In the genomic region with DNA sequence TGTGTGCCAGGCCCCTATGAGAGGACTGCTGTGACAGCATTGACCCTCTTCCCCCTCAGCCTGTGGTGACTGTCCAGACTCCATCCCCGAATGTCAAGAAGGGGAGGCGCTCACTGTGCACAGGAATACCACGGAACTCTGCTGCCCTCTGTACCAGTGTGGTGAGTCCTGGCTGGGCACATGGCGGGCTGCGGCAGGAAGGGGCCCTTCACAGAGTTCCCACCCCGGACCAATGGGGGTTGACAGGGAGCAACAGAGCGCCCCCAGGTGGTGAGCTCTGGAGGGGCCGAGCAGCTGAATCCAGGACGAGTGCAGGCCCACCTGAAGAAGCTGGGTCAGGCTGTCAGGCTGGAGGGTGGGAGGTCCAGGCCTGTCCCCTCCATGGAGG, we compare ENCODE assay signal across 21 cellular contexts.
A peak's percentile ranks its signal among the peaks of the same experiment; 100 is the strongest.
DNase-seq lines count a peak whose midpoint lies in the region; ATAC-seq, FAIRE-seq and TF ChIP-seq lines count a peak whose summit lies in the region.
"Had no signal": no experiment of that assay in that cellular context is flagged by ENCODE, and none has a peak within 500 bp of the region (broad histone marks: within the 10 kb centered on the region; RNA-seq: fewer than 3 reads in every experiment).

No MANE protein-coding gene starts in this region.

- TF ChIP-seq RAD21 in HepG2 (CRISPR knock-in tag; IDR thresholded peaks at IDR 0.05) = no peak

- TF ChIP-seq CTCF in HepG2 (CRISPR knock-in tag; IDR thresholded peaks at IDR 0.05) (peak; percentile 22; the same call in 1 of the 2 replicates), right lobe of liver (IDR thresholded peaks at IDR 0.05) (no peak), OCI-LY1 (IDR thresholded peaks at IDR 0.05; ENCODE audit: low read length) (peak; percentile 21; the same call in 1 of the 2 replicates), chondrocyte (IDR thresholded peaks at IDR 0.05) (peak; percentile 13), vagina (IDR thresholded peaks at IDR 0.05) (no peak)

- H3K79me2 ChIP-seq in HepG2 (ENCODE audit: insufficient read depth, low read length) (no peaks in the 10 kb centered on the region), OCI-LY1 (ENCODE audit: insufficient read depth, low read length) (no peaks in the 10 kb centered on the region)

- TF ChIP-seq EP300 in HepG2 (IDR thresholded peaks at IDR 0.05; ENCODE audit: low read depth in 2 of 2, low read length in 2 of 2) (no peak), HepG2 (CRISPR knock-in tag; IDR thresholded peaks at IDR 0.05; ENCODE audit: borderline replicate concordance) (no peak)

- H3K4me2 ChIP-seq in HepG2 (ENCODE audit: low read depth, low read length) (no peak overlapping the region), OCI-LY1 (ENCODE audit: low read length) (no peak overlapping the region)
- H3K4me2 ChIP-seq: BLaER1 had no signal

- H3F3A ChIP-seq in OCI-LY1 (ENCODE audit: insufficient read depth, low read length) = no peaks in the 10 kb centered on the region

- CTCF ChIA-PET in HepG2 (lab: Yijun Ruan, JAX; ENCODE audit: low intra/inter-chr PET ratio, low total read pairs) = no interaction called here

- no peaks in the 10 kb centered on the region for H3K9me3 Mint-ChIP-seq in chondrocyte (ENCODE audit: low read depth)
- no peaks in the 10 kb centered on the region for H3K9me3 Mint-ChIP-seq in stimulated activated effector memory CD8-positive, alpha-beta T cell treated with anti-CD3 and anti-CD28 coated beads, Interleukin-12 subunit alpha, Interleukin-12 subunit beta, amount 100 ng/mL, for 72 hours
- H3K9me3 Mint-ChIP-seq in effector memory CD8-positive, alpha-beta T cell = no peaks in the 10 kb centered on the region
- H3K9me3 Mint-ChIP-seq: CD8-positive, alpha-beta memory T cell had no signal

- no peak overlapping the region for H3K4me3 Mint-ChIP-seq in chondrocyte (ENCODE audit: unreplicated experiment)
- no peak overlapping the region for H3K4me3 Mint-ChIP-seq in stimulated activated effector memory CD8-positive, alpha-beta T cell treated with anti-CD3 and anti-CD28 coated beads, Interleukin-12 subunit alpha, Interleukin-12 subunit beta, amount 100 ng/mL, for 72 hours
- no peak overlapping the region for H3K4me3 Mint-ChIP-seq in effector memory CD8-positive, alpha-beta T cell
- H3K4me3 Mint-ChIP-seq: CD8-positive, alpha-beta memory T cell had no signal

- H2AFZ ChIP-seq in HepG2 (ENCODE audit: low read length) (no peak overlapping the region), OCI-LY1 (ENCODE audit: low read length) (no peak overlapping the region)

- no peaks in the 10 kb centered on the region for H3K9me2 ChIP-seq in OCI-LY1 (ENCODE audit: low read depth, low read length)

- no peaks in the 10 kb centered on the region for H4K20me1 ChIP-seq in HepG2 (ENCODE audit: insufficient read depth, low read length)
- no peaks in the 10 kb centered on the region for H4K20me1 ChIP-seq in OCI-LY1 (ENCODE audit: insufficient read depth, low read length)
- H4K20me1 ChIP-seq: BLaER1 had no signal

- no peaks in the 10 kb centered on the region for H3K4me1 Mint-ChIP-seq in chondrocyte (ENCODE audit: low read depth)
- H3K4me1 Mint-ChIP-seq in stimulated activated effector memory CD8-positive, alpha-beta T cell treated with anti-CD3 and anti-CD28 coated beads, Interleukin-12 subunit alpha, Interleukin-12 subunit beta, amount 100 ng/mL, for 72 hours = no peaks in the 10 kb centered on the region
- H3K4me1 Mint-ChIP-seq in effector memory CD8-positive, alpha-beta T cell (ENCODE audit: low read depth in 2 of 2) = no peaks in the 10 kb centered on the region
- H3K4me1 Mint-ChIP-seq: CD8-positive, alpha-beta memory T cell had no signal

- TF ChIP-seq POLR2A in HepG2 (IDR thresholded peaks at IDR 0.05; ENCODE audit: insufficient read depth in 1 of 2, low read depth in 2 of 2, low read length in 2 of 2) = no peak
- no peak for TF ChIP-seq POLR2A in right lobe of liver (IDR thresholded peaks at IDR 0.05)
- no peak for TF ChIP-seq POLR2A in vagina (IDR thresholded peaks at IDR 0.05)

- intact Hi-C loops in HepG2 (cut with micrococcal nuclease; ENCODE audit: unreplicated experiment) (no loop called here), right lobe of liver (cut with DNase I) (no loop called here), vagina (cut with DNase I) (no loop called here)

- H3K4me3 ChIP-seq in HepG2 (replicated peaks in 1 of 3; ENCODE audit: insufficient read depth in 1 of 3, low read depth in 2 of 3, low read length in 3 of 3) (no peak overlapping the region), right lobe of liver (no peak overlapping the region), OCI-LY1 (ENCODE audit: low read depth, low read length, poor library complexity, severe bottlenecking) (no peak overlapping the region), vagina (no peak overlapping the region)
- H3K4me3 ChIP-seq: BLaER1 had no signal

- no peaks in the 10 kb centered on the region for H3K36me3 ChIP-seq in HepG2 (replicated peaks in 1 of 2; ENCODE audit: control insufficient read depth in 1 of 2, insufficient read depth in 2 of 2, low read length in 2 of 2)
- no peaks in the 10 kb centered on the region for H3K36me3 ChIP-seq in right lobe of liver
- H3K36me3 ChIP-seq in OCI-LY1 (ENCODE audit: insufficient read depth, low read length) = no peaks in the 10 kb centered on the region
- H3K36me3 ChIP-seq in vagina = no peaks in the 10 kb centered on the region
- H3K36me3 ChIP-seq: BLaER1 had no signal

- POLR2A ChIA-PET in HepG2 (lab: Yijun Ruan, JAX) = no interaction called here

- H3K27me3 ChIP-seq in HepG2 (ENCODE audit: control insufficient read depth in 1 of 2, insufficient read depth in 2 of 2, low read length in 2 of 2) (peaks cover 3 to 25% of the 10 kb centered on the region in 2 experiments; a peak in 4 of 5 replicates), right lobe of liver (no peaks in the 10 kb centered on the region), OCI-LY1 (ENCODE audit: insufficient read depth, low read length) (no peaks in the 10 kb centered on the region; the same call in 1 of the 2 replicates), vagina (no peaks in the 10 kb centered on the region)
- H3K27me3 ChIP-seq: BLaER1 had no signal

- DNase-seq in HepG2 (ENCODE audit: low spot score) (no peak), right lobe of liver (no peak), chondrocyte (ENCODE audit: low spot score) (no peak), vagina (ENCODE audit: extremely low spot score in 2 of 2) (no peak), superior temporal gyrus (ENCODE audit: extremely low spot score) (no peak)
- peak in 1 of 2 donors; percentile 41 for DNase-seq in stimulated activated effector memory CD8-positive, alpha-beta T cell treated with anti-CD3 and anti-CD28 coated beads, Interleukin-12 subunit alpha, Interleukin-12 subunit beta, amount 100 ng/mL, for 72 hours (ENCODE audit: low spot score in 2 of 2)
- no peak for DNase-seq in effector memory CD8-positive, alpha-beta T cell
- DNase-seq: CD8-positive, alpha-beta memory T cell; DMS79; IMR-90; NCI-H1417 treated with DMSO at 0.1 percent for 48 hours; NCI-H2029 treated with DMSO at 0.1 percent for 48 hours; NCI-H510A; NCI-H82; SHP77 had no signal

- no TSS peak for BruUV-seq in HepG2 (replicated peaks; lab: Mats Ljungman, UMichigan)

- H3K27ac ChIP-seq in HepG2 (ENCODE audit: extremely low read length, insufficient read depth, low read length) (no peak overlapping the region), right lobe of liver (no peak overlapping the region), OCI-LY1 (ENCODE audit: low read depth, low read length, poor library complexity, severe bottlenecking) (no peak overlapping the region), vagina (no peak overlapping the region)
- H3K27ac ChIP-seq: BLaER1 had no signal

- in situ Hi-C loops in HepG2 (cut with HindIII; ENCODE audit: extremely low pct_ligation_motif_present, low pct_unique_long_range_greater_than_20kb) = no loop called here

- 28% methylated on average over 5 of the region's 9 CpGs for WGBS in HepG2 (ENCODE audit: low lambda C conversion rate)
- no CpG with 5 or more reads among the region's 9 CpGs for WGBS in right lobe of liver (ENCODE audit: insufficient coverage, low coverage, low lambda C conversion rate, missing lambda C conversion rate)

- H3K4me1 ChIP-seq in HepG2 (ENCODE audit: insufficient read depth, low read length) = no peaks in the 10 kb centered on the region
- no peaks in the 10 kb centered on the region for H3K4me1 ChIP-seq in right lobe of liver
- no peaks in the 10 kb centered on the region for H3K4me1 ChIP-seq in OCI-LY1 (ENCODE audit: insufficient read depth, low read length, severe bottlenecking)
- no peaks in the 10 kb centered on the region for H3K4me1 ChIP-seq in vagina

- H3K9me3 ChIP-seq in HepG2 (ENCODE audit: low read length) (no peaks in the 10 kb centered on the region), right lobe of liver (no peaks in the 10 kb centered on the region), OCI-LY1 (ENCODE audit: low read length) (no peaks in the 10 kb centered on the region), vagina (no peaks in the 10 kb centered on the region)
- H3K9me3 ChIP-seq: BLaER1 had no signal

- ATAC-seq in HepG2 = no peak
- no peak for ATAC-seq in right lobe of liver
- peak; percentile 2 for ATAC-seq in stimulated activated effector memory CD8-positive, alpha-beta T cell treated with anti-CD3 and anti-CD28 coated beads, Interleukin-12 subunit alpha, Interleukin-12 subunit beta, amount 100 ng/mL, for 72 hours
- no peak for ATAC-seq in effector memory CD8-positive, alpha-beta T cell (replicated peaks)

- H3K27me3 Mint-ChIP-seq in chondrocyte (ENCODE audit: low read depth) = peaks cover 5% of the 10 kb centered on the region
- H3K27me3 Mint-ChIP-seq in effector memory CD8-positive, alpha-beta T cell = peaks cover 13 to 23% of the 10 kb centered on the region in 2 donors

- H3K9ac ChIP-seq in HepG2 (ENCODE audit: insufficient read depth, low read depth, low read length) (no peak overlapping the region), OCI-LY1 (ENCODE audit: low read length) (no peak overlapping the region)
- H3K9ac ChIP-seq: BLaER1 had no signal

- H3K36me3 Mint-ChIP-seq in chondrocyte (ENCODE audit: low read depth) = no peaks in the 10 kb centered on the region
- no peaks in the 10 kb centered on the region for H3K36me3 Mint-ChIP-seq in stimulated activated effector memory CD8-positive, alpha-beta T cell treated with anti-CD3 and anti-CD28 coated beads, Interleukin-12 subunit alpha, Interleukin-12 subunit beta, amount 100 ng/mL, for 72 hours
- no peaks in the 10 kb centered on the region for H3K36me3 Mint-ChIP-seq in effector memory CD8-positive, alpha-beta T cell (ENCODE audit: insufficient read depth)
- H3K36me3 Mint-ChIP-seq: CD8-positive, alpha-beta memory T cell had no signal

- FAIRE-seq in HepG2 (lab: Jason Lieb, UNC) = no peak
- FAIRE-seq: A204.1, D721Med, GM12891, RCC 7860 had no signal

- no peak overlapping the region for H3K27ac Mint-ChIP-seq in chondrocyte (ENCODE audit: unreplicated experiment)
- H3K27ac Mint-ChIP-seq in stimulated activated effector memory CD8-positive, alpha-beta T cell treated with anti-CD3 and anti-CD28 coated beads, Interleukin-12 subunit alpha, Interleukin-12 subunit beta, amount 100 ng/mL, for 72 hours = no peak overlapping the region
- no peak overlapping the region for H3K27ac Mint-ChIP-seq in effector memory CD8-positive, alpha-beta T cell
- H3K27ac Mint-ChIP-seq: CD8-positive, alpha-beta memory T cell had no signal

TF ChIP-seq in HepG2, 621 proteins besides CTCF, POLR2A, EP300 and RAD21 (continues in another document):
- no peak for TF ChIP-seq ZNF788 (CRISPR knock-in tag; IDR thresholded peaks at IDR 0.05; ENCODE audit: borderline replicate concordance)

Comparison
In these comparisons a context has a peak if more than half of its experiments do, and no peak if none do; other contexts are left out.
1. CTCF ChIP-seq: peak in HepG2 (single experiment), OCI-LY1 (single experiment) and chondrocyte (single experiment); none in right lobe of liver (0 of 4) and vagina (0 of 3).